In the genomic region with DNA sequence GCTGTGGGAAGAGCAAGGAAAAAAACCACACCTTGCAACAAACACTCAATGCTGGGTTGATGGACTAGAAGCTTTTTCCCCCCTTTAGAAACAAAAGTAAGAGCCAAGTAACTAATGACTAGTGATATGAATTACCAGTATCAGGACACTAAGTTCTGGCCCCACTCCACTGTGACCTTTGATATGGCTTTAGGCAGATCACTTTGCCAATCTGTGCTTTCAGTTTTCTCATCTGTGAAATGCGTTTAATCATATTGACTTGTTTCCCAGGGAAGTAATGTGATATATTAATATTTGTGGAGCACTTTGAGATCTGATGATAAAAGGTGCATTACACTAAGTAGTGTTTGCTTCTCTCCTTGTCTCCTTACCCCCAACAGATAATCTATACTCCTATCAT, we compare ENCODE assay signal across 19 cellular contexts.
DNase-seq lines count a peak whose midpoint lies in the region; ATAC-seq and TF ChIP-seq lines count a peak whose summit lies in the region.
"Had no signal": no experiment of that assay in that cellular context is flagged by ENCODE, and none has a peak within 500 bp of the region (broad histone marks: within the 10 kb centered on the region; RNA-seq: fewer than 3 reads in every experiment).

No MANE protein-coding gene starts in this region.

- H3K9me3 Mint-ChIP-seq in activated naive CD4-positive, alpha-beta T cell treated with anti-CD3 and anti-CD28 coated beads, Interleukin-2, amount 10 ng/mL, durations not matched to agents 7 days and 5 days = peaks cover 3% of the 10 kb centered on the region
- H3K9me3 Mint-ChIP-seq in activated naive CD8-positive, alpha-beta T cell (ENCODE audit: low read depth) = no peaks in the 10 kb centered on the region
- no peaks in the 10 kb centered on the region for H3K9me3 Mint-ChIP-seq in stimulated activated effector memory CD8-positive, alpha-beta T cell treated with anti-CD3 and anti-CD28 coated beads, Interleukin-12 subunit alpha, Interleukin-12 subunit beta, amount 100 ng/mL, for 72 hours
- H3K9me3 Mint-ChIP-seq: dendritic cell treated with granulocyte-macrophage colony-stimulating factor and Interleukin-4, amounts not matched to agents 40 ng/mL and 50 ng/mL, for 4 days; IgD-negative memory B cell had no signal

- no peaks in the 10 kb centered on the region for H3F3A ChIP-seq in PC-9 (ENCODE audit: insufficient read depth, low read depth)

- H3K27ac ChIP-seq in PC-9 (no peak overlapping the region), RWPE1 (no peak overlapping the region)
- H3K27ac ChIP-seq: left ventricle myocardium inferior, psoas muscle, SJSA1, upper lobe of right lung had no signal

- H3K4me2 ChIP-seq in PC-9 = no peak overlapping the region

- peaks cover 73% of the 10 kb centered on the region for H3K4me1 Mint-ChIP-seq in activated naive CD4-positive, alpha-beta T cell treated with anti-CD3 and anti-CD28 coated beads, Interleukin-2, amount 10 ng/mL, durations not matched to agents 7 days and 5 days
- peaks cover 70% of the 10 kb centered on the region for H3K4me1 Mint-ChIP-seq in activated naive CD8-positive, alpha-beta T cell (ENCODE audit: low read depth)
- peaks cover 74% of the 10 kb centered on the region for H3K4me1 Mint-ChIP-seq in stimulated activated effector memory CD8-positive, alpha-beta T cell treated with anti-CD3 and anti-CD28 coated beads, Interleukin-12 subunit alpha, Interleukin-12 subunit beta, amount 100 ng/mL, for 72 hours

- peak overlapping the region; percentile 30 for H2AFZ ChIP-seq in PC-9

- H3K79me2 ChIP-seq in PC-9 (ENCODE audit: low read depth) = no peaks in the 10 kb centered on the region

- H3K9me2 ChIP-seq in PC-9 (ENCODE audit: insufficient read depth) = no peaks in the 10 kb centered on the region

- no peak for ATAC-seq in stimulated activated effector memory CD8-positive, alpha-beta T cell treated with anti-CD3 and anti-CD28 coated beads, Interleukin-12 subunit alpha, Interleukin-12 subunit beta, amount 100 ng/mL, for 72 hours
- no peak for ATAC-seq in HG03354 (IDR thresholded peaks at IDR 0.05; ENCODE audit: poor library complexity, severe bottlenecking, unreplicated experiment)
- ATAC-seq: PC-3, psoas muscle had no signal

- CTCF ChIA-PET in activated naive CD4-positive, alpha-beta T cell treated with anti-CD3 and anti-CD28 coated beads, Interleukin-2, amount 10 ng/mL, durations not matched to agents 7 days and 5 days (lab: Charles Lee) = interaction anchor here (0.8 to 1.7 kb wide), 4 partner anchors 27 to 353 kb away, joined by 3 to 11 read pairs (median 4); no protein-coding TSS in a partner anchor
- CTCF ChIA-PET in PC-9 (lab: Charles Lee) (no interaction called here), RWPE1 (lab: Yijun Ruan, JAX) (no interaction called here)

- TF ChIP-seq CTCF in PC-9 (conservative IDR thresholded peaks at IDR 0.05) = no peak
- no peak for TF ChIP-seq CTCF in RWPE1 (conservative IDR thresholded peaks at IDR 0.05; ENCODE audit: low read depth)

- BruUV-seq in PC-9 (replicated peaks; lab: Mats Ljungman, UMichigan) = no TSS peak

- H3K27ac Mint-ChIP-seq in activated naive CD4-positive, alpha-beta T cell treated with anti-CD3 and anti-CD28 coated beads, Interleukin-2, amount 10 ng/mL, durations not matched to agents 7 days and 5 days = peak overlapping the region; percentile 81
- H3K27ac Mint-ChIP-seq in activated naive CD8-positive, alpha-beta T cell = peak overlapping the region; percentile 96
- H3K27ac Mint-ChIP-seq in stimulated activated effector memory CD8-positive, alpha-beta T cell treated with anti-CD3 and anti-CD28 coated beads, Interleukin-12 subunit alpha, Interleukin-12 subunit beta, amount 100 ng/mL, for 72 hours = peak overlapping the region; percentile 92
- H3K27ac Mint-ChIP-seq: IgD-negative memory B cell had no signal

- H3K4me1 ChIP-seq in PC-9 (replicated peaks; ENCODE audit: insufficient read depth) = no peaks in the 10 kb centered on the region
- H3K4me1 ChIP-seq: left ventricle myocardium inferior, psoas muscle, SJSA1, upper lobe of right lung had no signal

- no peaks in the 10 kb centered on the region for H3K36me3 ChIP-seq in PC-9 (ENCODE audit: low read depth)
- H3K36me3 ChIP-seq: left ventricle myocardium inferior, SJSA1, upper lobe of right lung had no signal

- no peak overlapping the region for H3K4me3 ChIP-seq in PC-9
- H3K4me3 ChIP-seq: left ventricle myocardium inferior, psoas muscle, SJSA1, upper lobe of right lung had no signal

- DNase-seq in activated naive CD4-positive, alpha-beta T cell treated with anti-CD3 and anti-CD28 coated beads, Interleukin-2, amount 10 ng/mL, durations not matched to agents 7 days and 5 days = no peak
- no peak for DNase-seq in activated naive CD4-positive, alpha-beta T cell treated with Interleukin-2 at 50 U/mL for 16 hours
- DNase-seq in PC-9 (no peak), RWPE1 (ENCODE audit: low spot score) (no peak)
- no peak for DNase-seq in stimulated activated effector memory CD8-positive, alpha-beta T cell treated with anti-CD3 and anti-CD28 coated beads, Interleukin-12 subunit alpha, Interleukin-12 subunit beta, amount 100 ng/mL, for 72 hours (ENCODE audit: low spot score in 2 of 2)
- DNase-seq: activated CD4-positive, alpha-beta T cell treated with anti-CD3 and anti-CD28 coated beads for 1 hour; amygdala; head of caudate nucleus; left ventricle myocardium inferior; NCI-H1694; NCI-H748 treated with DMSO at 0.1 percent for 48 hours; PC-3; psoas muscle; upper lobe of right lung had no signal

- H3K4me3 Mint-ChIP-seq in activated naive CD4-positive, alpha-beta T cell treated with anti-CD3 and anti-CD28 coated beads, Interleukin-2, amount 10 ng/mL, durations not matched to agents 7 days and 5 days = peak overlapping the region; percentile 16
- peak overlapping the region; percentile 68 for H3K4me3 Mint-ChIP-seq in activated naive CD8-positive, alpha-beta T cell
- H3K4me3 Mint-ChIP-seq in stimulated activated effector memory CD8-positive, alpha-beta T cell treated with anti-CD3 and anti-CD28 coated beads, Interleukin-12 subunit alpha, Interleukin-12 subunit beta, amount 100 ng/mL, for 72 hours = peak overlapping the region; percentile 25
- H3K4me3 Mint-ChIP-seq: dendritic cell treated with granulocyte-macrophage colony-stimulating factor and Interleukin-4, amounts not matched to agents 40 ng/mL and 50 ng/mL, for 4 days had no signal

- no peaks in the 10 kb centered on the region for H3K9me3 ChIP-seq in PC-9 (ENCODE audit: insufficient read depth, low read depth)
- H3K9me3 ChIP-seq: left ventricle myocardium inferior, psoas muscle, SJSA1, upper lobe of right lung had no signal

- H4K20me1 ChIP-seq in PC-9 (ENCODE audit: insufficient read depth) = no peaks in the 10 kb centered on the region

- intact Hi-C loops in PC-9 (cut with micrococcal nuclease; ENCODE audit: unreplicated experiment) = no loop called here

- POLR2A ChIA-PET in PC-9 (lab: Charles Lee; ENCODE audit: unreplicated experiment) = no interaction called here
- POLR2A ChIA-PET in RWPE1 (lab: Yijun Ruan, JAX; ENCODE audit: low non-redundant PET) = no interaction called here

- no peaks in the 10 kb centered on the region for H3K27me3 Mint-ChIP-seq in activated naive CD4-positive, alpha-beta T cell treated with anti-CD3 and anti-CD28 coated beads, Interleukin-2, amount 10 ng/mL, durations not matched to agents 7 days and 5 days
- H3K27me3 Mint-ChIP-seq in activated naive CD8-positive, alpha-beta T cell = no peaks in the 10 kb centered on the region
- H3K27me3 Mint-ChIP-seq: dendritic cell treated with granulocyte-macrophage colony-stimulating factor and Interleukin-4, amounts not matched to agents 40 ng/mL and 50 ng/mL, for 4 days; IgD-negative memory B cell had no signal

- H3K36me3 Mint-ChIP-seq in activated naive CD4-positive, alpha-beta T cell treated with anti-CD3 and anti-CD28 coated beads, Interleukin-2, amount 10 ng/mL, durations not matched to agents 7 days and 5 days = peaks cover 7% of the 10 kb centered on the region
- H3K36me3 Mint-ChIP-seq in activated naive CD8-positive, alpha-beta T cell = peaks cover 3% of the 10 kb centered on the region
- H3K36me3 Mint-ChIP-seq in stimulated activated effector memory CD8-positive, alpha-beta T cell treated with anti-CD3 and anti-CD28 coated beads, Interleukin-12 subunit alpha, Interleukin-12 subunit beta, amount 100 ng/mL, for 72 hours = peaks cover 29% of the 10 kb centered on the region
- H3K36me3 Mint-ChIP-seq: IgD-negative memory B cell had no signal

- H3K27me3 ChIP-seq in PC-9 (ENCODE audit: insufficient read depth, low read depth) = no peaks in the 10 kb centered on the region
- H3K27me3 ChIP-seq: SJSA1, upper lobe of right lung had no signal

Comparison
In these comparisons a context has a peak if more than half of its experiments do, and no peak if none do; other contexts are left out.
1. H3K4me3 Mint-ChIP-seq: peak in every context shown above with its lines; median percentile 68 in activated naive CD8-positive, alpha-beta T cell; 25 in stimulated activated effector memory CD8-positive, alpha-beta T cell treated with anti-CD3 and anti-CD28 coated beads, Interleukin-12 subunit alpha, Interleukin-12 subunit beta, amount 100 ng/mL, for 72 hours; 16 in activated naive CD4-positive, alpha-beta T cell treated with anti-CD3 and anti-CD28 coated beads, Interleukin-2, amount 10 ng/mL, durations not matched to agents 7 days and 5 days.